13 cellular contexts compared by ENCODE assay signal in the genomic region with DNA sequence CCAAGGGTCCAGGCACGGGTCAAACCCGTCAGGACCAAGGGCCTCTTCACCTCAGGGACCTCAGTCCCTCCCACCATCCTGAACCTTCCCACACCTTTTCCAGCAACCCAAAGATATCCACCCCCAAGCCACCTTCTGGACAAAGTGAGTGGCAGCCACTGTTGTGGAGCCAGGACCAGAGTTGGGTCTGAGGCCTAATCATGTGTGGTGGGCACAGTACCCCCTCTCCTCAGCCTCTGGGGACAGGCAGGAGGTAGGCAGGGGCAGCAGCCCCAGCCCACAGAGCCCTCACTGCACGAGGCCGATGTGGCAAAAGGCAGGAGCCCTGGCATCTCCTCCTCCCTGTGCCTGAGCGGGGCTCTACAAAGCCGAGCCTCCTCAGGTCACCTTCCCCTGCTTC. TPM values are rescaled to one million over a fixed set of nuclear protein-coding genes. Genes with fewer than 3 reads are reported as not detected.
DNase-seq lines count a peak whose midpoint lies in the region; ATAC-seq, FAIRE-seq and TF ChIP-seq lines count a peak whose summit lies in the region.
"Had no signal": no experiment of that assay in that cellular context is flagged by ENCODE, and none has a peak within 500 bp of the region (broad histone marks: within the 10 kb centered on the region; RNA-seq: fewer than 3 reads in every experiment).

No MANE protein-coding gene starts in this region.

- H3K18ac ChIP-seq in IMR-90 (ENCODE audit: low read depth, low read length): no peak overlapping the region

- H4K20me1 ChIP-seq in IMR-90 (ENCODE audit: insufficient read depth, low read length): no peaks in the 10 kb centered on the region

- no peak overlapping the region for H4K8ac ChIP-seq in IMR-90 (ENCODE audit: low read depth in 2 of 2, low read length in 2 of 2)

- no peak overlapping the region for H4K5ac ChIP-seq in IMR-90 (ENCODE audit: low read depth, low read length)

- H3K27ac ChIP-seq in IMR-90 (ENCODE audit: insufficient read depth, low read length): no peak overlapping the region
- peak overlapping the region; percentile 31 to 70 for H3K27ac ChIP-seq in coronary artery
- H3K27ac ChIP-seq in psoas muscle: peak overlapping the region; percentile 96
- H3K27ac ChIP-seq: 22Rv1, uterus had no signal

- H3K79me1 ChIP-seq in IMR-90 (ENCODE audit: low read depth in 1 of 2, low read length in 2 of 2): no peaks in the 10 kb centered on the region

- peak; percentile 47 for DNase-seq in DMS53 (lab: John Stamatoyannopoulos, UW)
- no peak for DNase-seq in DMS53 treated with DMSO at 0.1 percent for 48 hours (lab: John Stamatoyannopoulos, UW; ENCODE audit: unreplicated experiment)
- no peak for DNase-seq in IMR-90
- DNase-seq in coronary artery (ENCODE audit: low spot score): no peak
- no peak for DNase-seq in psoas muscle
- no peak for DNase-seq in NCI-H1105 treated with DMSO at 0.1 percent for 48 hours (lab: John Stamatoyannopoulos, UW)
- DNase-seq in HTR-8/SVneo (ENCODE audit: insufficient read length, low spot score): no peak
- no peak for DNase-seq in islet precursor cell
- DNase-seq: NCI-H510A had no signal

- no peak overlapping the region for H2BK15ac ChIP-seq in IMR-90 (ENCODE audit: low read depth, low read length)

- no peak overlapping the region for H3K23ac ChIP-seq in IMR-90 (ENCODE audit: low read depth, low read length)

- H3K36me3 ChIP-seq in IMR-90 (ENCODE audit: control insufficient read depth, insufficient read depth, low read length) (no peaks in the 10 kb centered on the region), psoas muscle (ENCODE audit: insufficient read depth in 1 of 2, low read depth in 1 of 2) (peaks cover 0 to 18% of the 10 kb centered on the region in 2 donors)
- H3K36me3 ChIP-seq: uterus had no signal

- H3K4ac ChIP-seq in IMR-90 (ENCODE audit: low read depth, low read length): no peak overlapping the region

- no peak overlapping the region for H3K9ac ChIP-seq in IMR-90 (ENCODE audit: low read depth, low read length)

- TF ChIP-seq CTCF in IMR-90 (conservative IDR thresholded peaks at IDR 0.05; ENCODE audit: low read depth, low read length) (no peak), coronary artery (IDR thresholded peaks at IDR 0.05) (no peak), psoas muscle (IDR thresholded peaks at IDR 0.05) (no peak)

- H3K4me2 ChIP-seq in IMR-90 (ENCODE audit: low read depth, low read length): no peak overlapping the region

- H2AFZ ChIP-seq in IMR-90 (replicated peaks; ENCODE audit: low read length, poor library complexity): peak overlapping the region; percentile 39

- H3K4me3 ChIP-seq in IMR-90 (ENCODE audit: insufficient read depth, low read depth, low read length) (no peak overlapping the region), coronary artery (peak overlapping the region; percentile 17), psoas muscle (peak overlapping the region; percentile 78)
- H3K4me3 ChIP-seq: HAP-1, uterus had no signal

- no peak overlapping the region for H2BK5ac ChIP-seq in IMR-90 (ENCODE audit: low read depth, low read length, poor library complexity, severe bottlenecking)

- dilution Hi-C loops in IMR-90 (cut with HindIII; ENCODE audit: low sequenced_read_pairs, unreplicated experiment): no loop called here

- H3K4me1 ChIP-seq in IMR-90 (ENCODE audit: control insufficient read depth, insufficient read depth, low read length) (peaks cover 5% of the 10 kb centered on the region), psoas muscle (peaks cover 56% of the 10 kb centered on the region)
- H3K4me1 ChIP-seq: HAP-1 had no signal

- H3K9me3 ChIP-seq in IMR-90 (ENCODE audit: control insufficient read depth, insufficient read depth, low read length): no peaks in the 10 kb centered on the region
- H3K9me3 ChIP-seq in psoas muscle: no peaks in the 10 kb centered on the region
- H3K9me3 ChIP-seq: HAP-1, uterus had no signal

- H2BK120ac ChIP-seq in IMR-90 (ENCODE audit: low read depth, low read length): no peak overlapping the region

- H3K27me3 ChIP-seq in IMR-90 (ENCODE audit: control insufficient read depth, insufficient read depth, low read length) (peaks cover 15% of the 10 kb centered on the region; the same call in 1 of the 2 replicates), psoas muscle (ENCODE audit: insufficient read depth in 3 of 3, low read length in 2 of 3) (no peaks in the 10 kb centered on the region)
- H3K27me3 ChIP-seq: uterus had no signal

- H2AK5ac ChIP-seq in IMR-90 (ENCODE audit: low read depth, low read length): no peak overlapping the region

- H4K91ac ChIP-seq in IMR-90 (ENCODE audit: insufficient read depth, low read depth, low read length): no peak overlapping the region

- H3K9me1 ChIP-seq in IMR-90 (ENCODE audit: insufficient read depth, low read length): peaks cover 20% of the 10 kb centered on the region

- no peak for FAIRE-seq in HTR-8/SVneo (lab: Jason Lieb, UNC)
- FAIRE-seq: frontal cortex had no signal

- CTCF ChIA-PET in IMR-90 (lab: Yijun Ruan, JAX): interaction anchor here (1.2 kb wide), 1 partner anchor 156 kb away, joined by 3 read pairs; no protein-coding TSS in a partner anchor

- H3K56ac ChIP-seq in IMR-90 (ENCODE audit: extremely low read depth, insufficient read depth, low read length): no peak overlapping the region

- POLR2A ChIA-PET in IMR-90 (lab: Charles Lee; ENCODE audit: unreplicated experiment): no interaction called here

- H2AK9ac ChIP-seq in IMR-90 (replicated peaks; ENCODE audit: low read depth, low read length, poor library complexity): no peak overlapping the region

- no peak for TF ChIP-seq POLR2A in IMR-90 (IDR thresholded peaks at IDR 0.05; ENCODE audit: low read depth, low read length)

- in situ Hi-C loops in IMR-90 (cut with MboI; ENCODE audit: low sequenced_read_pairs): no loop called here

- TF ChIP-seq RAD21 in IMR-90 (IDR thresholded peaks at IDR 0.05; ENCODE audit: low read length): no peak

- 57% methylated on average over 1 of the region's 6 CpGs; no CpG with 5 or more reads in 1 of the 2 experiments for WGBS in IMR-90 (ENCODE audit: extremely low coverage in 2 of 2, insufficient read length in 1 of 2), 2 experiments
- WGBS in psoas muscle, 3 donors: 37 to 58% (median 40%) methylated on average over 5 to 6 of the region's 6 CpGs

- intact Hi-C loops in IMR-90 (cut with micrococcal nuclease): no loop called here
- intact Hi-C loops in psoas muscle (cut with DNase I): loop anchor here (1.0 to 5.0 kb wide), 3 partner anchors 31 to 336 kb away; no protein-coding TSS in a partner anchor

- H3K14ac ChIP-seq in IMR-90 (replicated peaks; ENCODE audit: low read depth, low read length): no peak overlapping the region

- no TSS peak for BruUV-seq in IMR-90 (replicated peaks; lab: Mats Ljungman, UMichigan)

- ATAC-seq in IMR-90 (ENCODE audit: low read depth) (no peak), psoas muscle (peak in 2 of 4 donors; percentile 0 to 2)

- no peak overlapping the region for H2BK20ac ChIP-seq in IMR-90 (ENCODE audit: low read depth, low read length)

TF ChIP-seq in IMR-90, 13 proteins besides CTCF, POLR2A, EP300 and RAD21:
- TF ChIP-seq FOS (IDR thresholded peaks at IDR 0.05; ENCODE audit: low read depth, low read length) (no peak), MXI1 (IDR thresholded peaks at IDR 0.05; ENCODE audit: borderline replicate concordance, low read depth, low read length) (no peak), ELK1 (IDR thresholded peaks at IDR 0.05; ENCODE audit: borderline replicate concordance, low read depth, low read length) (no peak), BHLHE40 (IDR thresholded peaks at IDR 0.05; ENCODE audit: low read depth, low read length) (no peak), RCOR1 (IDR thresholded peaks at IDR 0.05; ENCODE audit: insufficient replicate concordance, low read length) (no peak), SMC3 (IDR thresholded peaks at IDR 0.05; ENCODE audit: low read depth, low read length) (no peak), CEBPB (IDR thresholded peaks at IDR 0.05; ENCODE audit: low read depth, low read length) (no peak), NFE2L2 (IDR thresholded peaks at IDR 0.05; ENCODE audit: low read depth, low read length) (no peak), CHD1 (IDR thresholded peaks at IDR 0.05; ENCODE audit: low read depth, low read length) (no peak), MAZ (IDR thresholded peaks at IDR 0.05; ENCODE audit: borderline replicate concordance, low read depth, low read length) (no peak), RFX5 (IDR thresholded peaks at IDR 0.05; ENCODE audit: low read depth, low read length) (no peak), MAFK (IDR thresholded peaks at IDR 0.05; ENCODE audit: low read depth, low read length) (no peak)
- TF ChIP-seq, protein P1, sequence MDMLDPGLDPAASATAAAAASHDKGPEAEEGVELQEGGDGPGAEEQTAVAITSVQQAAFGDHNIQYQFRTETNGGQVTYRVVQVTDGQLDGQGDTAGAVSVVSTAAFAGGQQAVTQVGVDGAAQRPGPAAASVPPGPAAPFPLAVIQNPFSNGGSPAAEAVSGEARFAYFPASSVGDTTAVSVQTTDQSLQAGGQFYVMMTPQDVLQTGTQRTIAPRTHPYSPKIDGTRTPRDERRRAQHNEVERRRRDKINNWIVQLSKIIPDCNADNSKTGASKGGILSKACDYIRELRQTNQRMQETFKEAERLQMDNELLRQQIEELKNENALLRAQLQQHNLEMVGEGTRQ (IDR thresholded peaks at IDR 0.05; ENCODE audit: low read depth, low read length): no peak
TF ChIP-seq in IMR-90: peak in this region for 0.

RNA-seq across cellular contexts. Expression of gene KCNJ11, which starts 2.5 kb away (rescaled TPM):
- total RNA-seq in IMR-90 (2012; rRNA removed) (not detected in 2 replicates), psoas muscle (100 to 1,000 TPM in 2 of 4 donors, 10 to 100 TPM in 2; 88.4 to 173 (median 126) TPM)
- polyA plus RNA-seq in IMR-90 (2012; rRNA removed) (not detected in 2 replicates), psoas muscle (10 to 100 TPM; 66.5 to 87.5 (median 86.8) TPM)
- not detected in 2 replicates for polyA plus RNA-seq in IMR-90 (2012; cell fraction: cytosol; rRNA removed)
- polyA plus RNA-seq in IMR-90 (2012; cell fraction: nucleus; rRNA removed; ENCODE audit: low replicate concordance): not detected in 2 replicates

RNA-seq across cellular contexts. Expression of gene NCR3LG1, which starts 34.3 kb away (rescaled TPM):
- total RNA-seq in IMR-90 (2012; rRNA removed) (3.9 and 4.1 TPM in 2 replicates), psoas muscle (under 1 TPM; 0.09 to 0.71 (median 0.17) TPM)
- polyA plus RNA-seq in IMR-90 (2012; rRNA removed) (1.5 and 1.7 TPM in 2 replicates), psoas muscle (under 1 TPM; 0.01 to 0.18 (median 0.14) TPM)
- polyA plus RNA-seq in IMR-90 (2012; cell fraction: cytosol; rRNA removed): 0.27 and 0.52 TPM in 2 replicates
- 1.6 and 8.6 TPM in 2 replicates for polyA plus RNA-seq in IMR-90 (2012; cell fraction: nucleus; rRNA removed; ENCODE audit: low replicate concordance)

Comparison
In these comparisons a context has a peak if more than half of its experiments do, and no peak if none do; other contexts are left out.
1. RNA of gene KCNJ11, which starts 2.5 kb away (total RNA-seq): 88.4 to 173 TPM in psoas muscle; not detected in IMR-90; every median in the first group is over 10 times any median in the second.